In the genomic region with DNA sequence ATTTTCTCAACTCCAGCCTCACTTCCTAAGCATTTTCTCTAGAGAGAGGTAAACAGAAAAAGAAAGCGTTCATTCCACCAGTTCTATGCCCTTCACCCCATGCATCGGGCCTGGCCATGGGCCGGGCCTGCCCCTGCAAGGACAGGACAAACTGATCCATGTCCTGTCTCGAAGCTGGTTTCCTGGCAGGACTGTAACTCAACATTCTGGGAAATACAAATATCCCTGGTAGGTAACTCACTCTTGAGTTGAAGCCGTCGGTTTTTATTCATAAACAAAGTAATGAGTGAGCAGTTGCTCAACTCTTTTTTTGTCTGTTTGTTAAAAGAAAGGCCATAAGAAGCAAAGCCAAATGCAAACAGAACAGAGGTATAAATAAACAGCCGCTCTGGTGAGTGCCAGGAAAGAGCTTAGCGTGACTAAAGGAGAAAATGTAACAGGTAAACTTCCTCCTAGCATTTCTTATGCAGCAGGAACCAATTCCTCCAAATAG, we compare ENCODE assay signal across 18 cellular contexts.
DNase-seq lines count a peak whose midpoint lies in the region; ATAC-seq lines count a peak whose summit lies in the region.
"Had no signal": no experiment of that assay in that cellular context is flagged by ENCODE, and none has a peak within 500 bp of the region (broad histone marks: within the 10 kb centered on the region; RNA-seq: fewer than 3 reads in every experiment).

No MANE protein-coding gene starts in this region.

- intact Hi-C loops in activated T-helper 2 cell treated with anti-CD3 and anti-CD28 coated beads, Interferon-gamma antibody, Interleukin-2, Interleukin-4, amounts not matched to agents 10 μg/mL and 5 μg/mL and 100 μg/mL, durations not matched to agents 14 hours and 24 hours and 36 hours (cut with micrococcal nuclease) = no loop called here

- H3K4me3 ChIP-seq in SJSA1 = no peak overlapping the region
- H3K4me3 ChIP-seq: heart right ventricle had no signal

- no peaks in the 10 kb centered on the region for H3K36me3 ChIP-seq in SJSA1
- H3K36me3 ChIP-seq: heart right ventricle had no signal

- H3K4me1 ChIP-seq in SJSA1 (replicated peaks) = peaks cover 26% of the 10 kb centered on the region

- no peaks in the 10 kb centered on the region for H3K9me3 ChIP-seq in SJSA1 (replicated peaks)

- H3K4me3 Mint-ChIP-seq in activated T-helper 2 cell treated with anti-CD3 and anti-CD28 coated beads, Interferon-gamma antibody, Interleukin-2, Interleukin-4, amounts not matched to agents 10 μg/mL and 5 μg/mL and 100 μg/mL, durations not matched to agents 14 hours and 24 hours and 36 hours (ENCODE audit: low read depth) = no peak overlapping the region
- H3K4me3 Mint-ChIP-seq: activated T-helper 1 cell treated with anti-CD3 and anti-CD28 coated beads, Interleukin-12 subunit alpha, Interleukin-12 subunit beta, Interleukin-2, Interleukin-4 antibody, amounts not matched to agents 30 ng/mL and 10 ng/mL and 1 ng/mL, durations not matched to agents 14 hours and 24 hours and 36 hours; effector memory CD8-positive, alpha-beta T cell; mesothelial cell of epicardium; T-helper 1 cell treated with Interleukin-12 subunit alpha and Interleukin-12 subunit beta and Interleukin-4 antibody, amounts not matched to agents 30 μg/mL and 1 μg/mL, for 36 hours had no signal

- peak overlapping the region; percentile 53 for H3K27ac ChIP-seq in SJSA1
- H3K27ac ChIP-seq: heart right ventricle had no signal

- H3K27me3 ChIP-seq in SJSA1 (replicated peaks) = no peaks in the 10 kb centered on the region

- ATAC-seq in left lobe of liver = peak; percentile 71
- ATAC-seq in HG03457 (IDR thresholded peaks at IDR 0.05; ENCODE audit: unreplicated experiment) = no peak
- ATAC-seq: effector memory CD8-positive, alpha-beta T cell; heart right ventricle had no signal

- peaks cover 3% of the 10 kb centered on the region for H3K4me1 Mint-ChIP-seq in activated T-helper 2 cell treated with anti-CD3 and anti-CD28 coated beads, Interferon-gamma antibody, Interleukin-2, Interleukin-4, amounts not matched to agents 10 μg/mL and 5 μg/mL and 100 μg/mL, durations not matched to agents 14 hours and 24 hours and 36 hours (ENCODE audit: low read depth)

- no peaks in the 10 kb centered on the region for H3K9me3 Mint-ChIP-seq in activated T-helper 2 cell treated with anti-CD3 and anti-CD28 coated beads, Interferon-gamma antibody, Interleukin-2, Interleukin-4, amounts not matched to agents 10 μg/mL and 5 μg/mL and 100 μg/mL, durations not matched to agents 14 hours and 24 hours and 36 hours
- H3K9me3 Mint-ChIP-seq: activated T-helper 1 cell treated with anti-CD3 and anti-CD28 coated beads, Interleukin-12 subunit alpha, Interleukin-12 subunit beta, Interleukin-2, Interleukin-4 antibody, amounts not matched to agents 30 ng/mL and 10 ng/mL and 1 ng/mL, durations not matched to agents 14 hours and 24 hours and 36 hours; mesothelial cell of epicardium; T-helper 1 cell treated with Interleukin-12 subunit alpha and Interleukin-12 subunit beta and Interleukin-4 antibody, amounts not matched to agents 30 μg/mL and 1 μg/mL, for 36 hours had no signal

- no peak overlapping the region for H3K27ac Mint-ChIP-seq in activated T-helper 2 cell treated with anti-CD3 and anti-CD28 coated beads, Interferon-gamma antibody, Interleukin-2, Interleukin-4, amounts not matched to agents 10 μg/mL and 5 μg/mL and 100 μg/mL, durations not matched to agents 14 hours and 24 hours and 36 hours
- H3K27ac Mint-ChIP-seq: activated T-helper 1 cell treated with anti-CD3 and anti-CD28 coated beads, Interleukin-12 subunit alpha, Interleukin-12 subunit beta, Interleukin-2, Interleukin-4 antibody, amounts not matched to agents 30 ng/mL and 10 ng/mL and 1 ng/mL, durations not matched to agents 14 hours and 24 hours and 36 hours; effector memory CD8-positive, alpha-beta T cell; mesothelial cell of epicardium; T-helper 1 cell treated with Interleukin-12 subunit alpha and Interleukin-12 subunit beta and Interleukin-4 antibody, amounts not matched to agents 30 μg/mL and 1 μg/mL, for 36 hours had no signal

- DNase-seq in COLO668 (lab: John Stamatoyannopoulos, UW; ENCODE audit: unreplicated experiment) = peak; percentile 44
- peak; percentile 86 for DNase-seq in M059J (ENCODE audit: low read depth)
- DNase-seq in SJSA1 (ENCODE audit: low read depth in 1 of 2, low spot score in 2 of 2) = peak in 1 of 2 experiments; percentile 57
- DNase-seq in left lobe of liver (ENCODE audit: low spot score) = peak; percentile 77
- DNase-seq in activated CD4-positive, alpha-beta T cell treated with anti-CD3 and anti-CD28 coated beads for 4 hours = no peak
- DNase-seq in HK-2 (ENCODE audit: unreplicated experiment) = no peak
- DNase-seq in activated T-helper 2 cell treated with anti-CD3 and anti-CD28 coated beads, Interferon-gamma antibody, Interleukin-2, Interleukin-4, amounts not matched to agents 10 μg/mL and 5 μg/mL and 100 μg/mL, durations not matched to agents 14 hours and 24 hours and 36 hours (ENCODE audit: low spot score) = no peak
- DNase-seq: activated CD4-positive, alpha-beta T cell treated with anti-CD3 and anti-CD28 coated beads, Interleukin-2, amount 50 U/mL, for 4 hours; effector memory CD8-positive, alpha-beta T cell; H7; heart right ventricle; NCI-H1105; stimulated activated CD4-positive, alpha-beta T cell treated with anti-CD3 and anti-CD28 coated beads, Interleukin-4, amount 100 ng/mL, for 1 hour; stimulated activated naive CD4-positive, alpha-beta T cell had no signal

- H3K36me3 Mint-ChIP-seq in activated T-helper 2 cell treated with anti-CD3 and anti-CD28 coated beads, Interferon-gamma antibody, Interleukin-2, Interleukin-4, amounts not matched to agents 10 μg/mL and 5 μg/mL and 100 μg/mL, durations not matched to agents 14 hours and 24 hours and 36 hours (ENCODE audit: low read depth) = no peaks in the 10 kb centered on the region
- H3K36me3 Mint-ChIP-seq: mesothelial cell of epicardium had no signal

- peaks cover 22% of the 10 kb centered on the region for H3K27me3 Mint-ChIP-seq in activated T-helper 2 cell treated with anti-CD3 and anti-CD28 coated beads, Interferon-gamma antibody, Interleukin-2, Interleukin-4, amounts not matched to agents 10 μg/mL and 5 μg/mL and 100 μg/mL, durations not matched to agents 14 hours and 24 hours and 36 hours (ENCODE audit: low read depth)

Comparison
In these comparisons a context has a peak if more than half of its experiments do, and no peak if none do; other contexts are left out.
1. DNase-seq: peak in COLO668 (single experiment), M059J (single experiment) and left lobe of liver (single experiment); none in activated CD4-positive, alpha-beta T cell treated with anti-CD3 and anti-CD28 coated beads for 4 hours (0 of 2), HK-2 (single experiment) and activated T-helper 2 cell treated with anti-CD3 and anti-CD28 coated beads, Interferon-gamma antibody, Interleukin-2, Interleukin-4, amounts not matched to agents 10 μg/mL and 5 μg/mL and 100 μg/mL, durations not matched to agents 14 hours and 24 hours and 36 hours (single experiment).